ENCODE assay signal across 8 cellular contexts in the genomic region with DNA sequence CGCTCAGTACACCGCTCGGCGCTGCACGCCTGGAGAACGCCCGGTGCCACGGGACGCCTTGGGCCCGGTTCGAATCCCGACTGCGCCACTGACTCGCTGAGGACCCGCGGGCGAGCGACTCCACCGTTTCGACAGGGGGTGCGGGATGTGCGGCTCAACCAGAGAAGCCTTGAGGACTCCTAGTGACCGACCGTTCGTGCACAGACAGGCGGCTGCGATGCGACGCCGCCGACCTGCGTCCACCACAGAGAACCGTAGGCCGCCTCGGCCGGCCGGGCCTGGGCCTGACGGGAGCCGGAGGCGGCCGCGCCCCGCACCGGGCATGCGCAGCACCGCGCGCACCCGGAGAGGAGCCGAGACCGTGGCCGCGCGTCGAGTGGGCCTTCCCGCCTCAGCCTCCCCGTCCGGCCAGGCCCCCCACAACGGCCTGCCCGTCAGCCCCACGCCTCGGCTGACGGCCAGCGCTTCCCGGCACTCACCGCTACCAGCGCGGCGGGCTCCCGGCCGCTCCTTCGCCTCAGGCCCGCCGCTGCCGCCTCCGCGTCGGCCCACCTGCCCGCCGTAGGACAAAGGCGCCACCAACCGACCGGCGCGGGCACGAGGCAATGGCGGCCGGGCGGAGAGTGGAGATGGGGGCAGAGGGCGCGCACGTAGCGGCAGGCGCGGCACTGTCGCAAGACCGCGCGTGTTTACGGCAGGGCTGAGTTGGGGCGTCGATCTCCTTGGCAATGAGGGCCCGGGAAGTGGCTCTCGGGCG.
DNase-seq lines count a peak whose midpoint lies in the region; ATAC-seq and TF ChIP-seq lines count a peak whose summit lies in the region.

A gene (minus strand): TSS at position 625 of the 757 bp plus-strand sequence. CDS start 10,538 bp downstream, outside the sequence.

- peak within 1 kb of the TSS; percentile 64 for H3K4me3 ChIP-seq in AG09309 (ENCODE audit: control insufficient read depth, low read depth, low read length)

- peak; percentile 84 for ATAC-seq in GM19023 (IDR thresholded peaks at IDR 0.05; ENCODE audit: unreplicated experiment)
- peak; percentile 87 for ATAC-seq in HG03280 (IDR thresholded peaks at IDR 0.05; ENCODE audit: unreplicated experiment)

- DNase-seq in AG09309 (ENCODE audit: low read depth) (peak; percentile 87), NCI-H345 (lab: John Stamatoyannopoulos, UW) (peak; percentile 99), iris pigment epithelial cell (ENCODE audit: low read depth) (peak; percentile 98)
- DNase-seq in activated CD4-positive, CD25-positive, alpha-beta regulatory T cell (lab: John Stamatoyannopoulos, UW): peak; percentile 79 to 93 (median 87)
- DNase-seq in central memory CD4-positive, alpha-beta T cell: peak; percentile 93
- peak; percentile 93 for DNase-seq in stimulated activated CD4-positive, alpha-beta T cell treated with anti-CD3 and anti-CD28 coated beads, Interleukin-12 subunit alpha, Interleukin-12 subunit beta, amount 100 ng/mL, for 4 hours

- TF ChIP-seq CTCF in AG09309 (IDR thresholded peaks at IDR 0.05; ENCODE audit: control insufficient read depth, insufficient read depth, low read depth, low read length, missing control alignments): no peak

Comparison
In these comparisons a context has a peak if more than half of its experiments do, and no peak if none do; other contexts are left out.
1. Peak in every context shown above with its lines: DNase-seq, ATAC-seq and H3K4me3 ChIP-seq.